In genomic region chr17:38751144-38751802, GRCh38 we compare ENCODE assay signal across 1 cellular context.
TF ChIP-seq lines count a peak whose summit lies in the region.

No MANE protein-coding gene starts in this region.

TF ChIP-seq in K562, 482 proteins besides CTCF, POLR2A, EP300 and RAD21 (continued from another document and continues in another):
- no peak for TF ChIP-seq RREB1 (CRISPR knock-in tag; IDR thresholded peaks at IDR 0.05)
- no peak for TF ChIP-seq ZNF431 (CRISPR knock-in tag; IDR thresholded peaks at IDR 0.05)
- no peak for TF ChIP-seq CBX2 (IDR thresholded peaks at IDR 0.05; ENCODE audit: insufficient read depth, low read length, poor library complexity, severe bottlenecking)
- peak in 1 of 2 experiments; percentile 24; a peak in 2 of 4 replicates for TF ChIP-seq HDAC1 (IDR thresholded peaks at IDR 0.05)
- no peak for TF ChIP-seq MECOM (CRISPR knock-in tag; IDR thresholded peaks at IDR 0.05)
- TF ChIP-seq SIX5 (IDR thresholded peaks at IDR 0.05; ENCODE audit: borderline replicate concordance in 1 of 2, insufficient read depth in 1 of 2, low read depth in 1 of 2, low read length in 2 of 2): no peak
- TF ChIP-seq SUPT5H (IDR thresholded peaks at IDR 0.05): peak; percentile 8; the same call in 1 of the 2 replicates
- TF ChIP-seq ZBTB33 (CRISPR knock-in tag; IDR thresholded peaks at IDR 0.05): no peak
- 0 out of 2 replicates have a peak, but pooled peaks have one; percentile 78 for TF ChIP-seq TRIM25 (IDR thresholded peaks at IDR 0.05; ENCODE audit: borderline replicate concordance)
- TF ChIP-seq TRIM28 (IDR thresholded peaks at IDR 0.05): no peak
- TF ChIP-seq ZBTB43 (CRISPR knock-in tag; IDR thresholded peaks at IDR 0.05): no peak
- TF ChIP-seq ZNF561 (CRISPR knock-in tag; conservative IDR thresholded peaks at IDR 0.05): no peak
- TF ChIP-seq ZNF316 (IDR thresholded peaks at IDR 0.05): no peak
- TF ChIP-seq ZNF551 (CRISPR knock-in tag; IDR thresholded peaks at IDR 0.05): no peak
- TF ChIP-seq HEY1 (CRISPR knock-in tag; IDR thresholded peaks at IDR 0.05; ENCODE audit: borderline replicate concordance): no peak
- TF ChIP-seq HINFP (tag; conservative IDR thresholded peaks at IDR 0.05; ENCODE audit: low read depth): no peak
- 0 out of 2 replicates have a peak, but pooled peaks have one; percentile 41 for TF ChIP-seq HDGF (IDR thresholded peaks at IDR 0.05)
- no peak for TF ChIP-seq BRCA1 (IDR thresholded peaks at IDR 0.05)
- no peak for TF ChIP-seq BRCA1 (CRISPR knock-in tag; IDR thresholded peaks at IDR 0.05)
- no peak for TF ChIP-seq MTA3 (IDR thresholded peaks at IDR 0.05; ENCODE audit: borderline replicate concordance)
- no peak for TF ChIP-seq KLF6 (CRISPR knock-in tag; IDR thresholded peaks at IDR 0.05; ENCODE audit: borderline replicate concordance)
- TF ChIP-seq HDAC8 (tag; IDR thresholded peaks at IDR 0.05): no peak
- 0 out of 2 replicates have a peak, but pooled peaks have one; percentile 43 for TF ChIP-seq EHMT2 (IDR thresholded peaks at IDR 0.05)
- TF ChIP-seq THRB (CRISPR knock-in tag; conservative IDR thresholded peaks at IDR 0.05): no peak
- TF ChIP-seq WHSC1 (IDR thresholded peaks at IDR 0.05; ENCODE audit: low read length): no peak
- no peak for TF ChIP-seq NRF1 (conservative IDR thresholded peaks at IDR 0.05 in 1 of 2, IDR thresholded peaks at IDR 0.05 in 1 of 2)
- TF ChIP-seq PHF8 (IDR thresholded peaks at IDR 0.05; ENCODE audit: borderline replicate concordance, low read length): no peak
- TF ChIP-seq STAT5B (CRISPR knock-in tag; IDR thresholded peaks at IDR 0.05): no peak
- no peak for TF ChIP-seq BRF1 (IDR thresholded peaks at IDR 0.05; ENCODE audit: borderline replicate concordance, extremely low read depth, insufficient read length)
- no peak for TF ChIP-seq TSC22D4 (tag; IDR thresholded peaks at IDR 0.05)
- TF ChIP-seq E2F8 (IDR thresholded peaks at IDR 0.05; ENCODE audit: low read depth, partially characterized antibody): no peak
- TF ChIP-seq NCOA6 (IDR thresholded peaks at IDR 0.05): 0 out of 2 replicates have a peak, but pooled peaks have one; percentile 14
- no peak for TF ChIP-seq GMEB1 (CRISPR knock-in tag; IDR thresholded peaks at IDR 0.05)
- no peak for TF ChIP-seq KHSRP (IDR thresholded peaks at IDR 0.05)
- no peak for TF ChIP-seq CREM (IDR thresholded peaks at IDR 0.05; ENCODE audit: low read depth)
- 0 out of 2 replicates have a peak, but pooled peaks have one; percentile 6 for TF ChIP-seq FOSL1 (tag; conservative IDR thresholded peaks at IDR 0.05)
- TF ChIP-seq RBM25 (IDR thresholded peaks at IDR 0.05; ENCODE audit: low read depth, low read length, severe bottlenecking): no peak
- no peak for TF ChIP-seq ARID3B (CRISPR knock-in tag; IDR thresholded peaks at IDR 0.05; ENCODE audit: borderline replicate concordance)
- TF ChIP-seq STAG1 (CRISPR knock-in tag; IDR thresholded peaks at IDR 0.05; ENCODE audit: borderline replicate concordance): no peak
- TF ChIP-seq ZBTB17 (CRISPR knock-in tag; IDR thresholded peaks at IDR 0.05): no peak
- TF ChIP-seq ZNF143 (CRISPR knock-in tag; IDR thresholded peaks at IDR 0.05): no peak
- no peak for TF ChIP-seq U2AF2 (optimal IDR thresholded peaks at IDR 0.05; ENCODE audit: low read depth, low read length)
- TF ChIP-seq SNIP1 (IDR thresholded peaks at IDR 0.05; ENCODE audit: low read depth): no peak
- no peak for TF ChIP-seq EGR1 (conservative IDR thresholded peaks at IDR 0.05)
